ENCODE assay signal across 8 cellular contexts in genomic region chr4:82429728-82430192, GRCh38. TPM values are rescaled to one million over a fixed set of nuclear protein-coding genes. Genes with fewer than 3 reads are reported as not detected.
DNase-seq lines count a peak whose midpoint lies in the region; ATAC-seq, FAIRE-seq and TF ChIP-seq lines count a peak whose summit lies in the region.

No MANE protein-coding gene starts in this region.

- peak overlapping the region; percentile 19 to 96 (median 72) for H3K4me2 ChIP-seq in BLaER1 treated with 17β-estradiol and CSF1 and Interleukin-3, amounts not matched to agents 10 nM and 100 nM

- no peaks in the 10 kb centered on the region for H3K9me3 Mint-ChIP-seq in stimulated activated naive CD8-positive, alpha-beta T cell treated with anti-CD3 and anti-CD28 coated beads, Interleukin-15, amount 100 ng/mL, for 72 hours

- H3K4me3 Mint-ChIP-seq in stimulated activated naive CD8-positive, alpha-beta T cell treated with anti-CD3 and anti-CD28 coated beads, Interleukin-15, amount 100 ng/mL, for 72 hours: peak overlapping the region; percentile 97 to 100

- H3K9ac ChIP-seq in BLaER1 treated with 17β-estradiol and CSF1 and Interleukin-3, amounts not matched to agents 10 nM and 100 nM: peak overlapping the region; percentile 91 to 100 (median 99)
- H3K9ac ChIP-seq in kidney (ENCODE audit: low read length in 2 of 2): peak overlapping the region; percentile 90 to 99

- H3K27me3 ChIP-seq in BLaER1 treated with 17β-estradiol and CSF1 and Interleukin-3, amounts not matched to agents 10 nM and 100 nM: no peaks in the 10 kb centered on the region

- peak in 38 of 58 donors; percentile 58 to 87 (median 76) for DNase-seq in anterior cingulate cortex (lab: John Stamatoyannopoulos, UW)
- peak; percentile 94 for DNase-seq in kidney
- DNase-seq in stimulated activated naive CD8-positive, alpha-beta T cell treated with anti-CD3 and anti-CD28 coated beads, Interleukin-15, amount 100 ng/mL, for 72 hours: no peak
- no peak for DNase-seq in DMS114 treated with DMSO at 0.1 percent for 48 hours (lab: John Stamatoyannopoulos, UW; ENCODE audit: unreplicated experiment)
- no peak for DNase-seq in left colon

- H4K20me1 ChIP-seq in BLaER1 treated with 17β-estradiol and CSF1 and Interleukin-3, amounts not matched to agents 10 nM and 100 nM: peaks cover 72 to 84% (median 81%) of the 10 kb centered on the region in 11 experiments

- TF ChIP-seq CTCF in kidney (IDR thresholded peaks at IDR 0.05; ENCODE audit: borderline replicate concordance, extremely low read depth, insufficient read depth): no peak

- peaks cover 74% of the 10 kb centered on the region for H3K4me1 Mint-ChIP-seq in stimulated activated naive CD8-positive, alpha-beta T cell treated with anti-CD3 and anti-CD28 coated beads, Interleukin-15, amount 100 ng/mL, for 72 hours

- H3K4me3 ChIP-seq in BLaER1 treated with 17β-estradiol and CSF1 and Interleukin-3, amounts not matched to agents 10 nM and 100 nM: peak overlapping the region; percentile 70 to 90 (median 82)
- H3K4me3 ChIP-seq in kidney (ENCODE audit: low read length in 2 of 2): peak overlapping the region; percentile 98 to 99

- H3K4me1 ChIP-seq in BLaER1 treated with 17β-estradiol and CSF1 and Interleukin-3, amounts not matched to agents 10 nM and 100 nM: peaks cover 36 to 58% (median 42%) of the 10 kb centered on the region in 10 experiments
- peaks cover 12 to 19% of the 10 kb centered on the region in 2 donors for H3K4me1 ChIP-seq in kidney (ENCODE audit: control insufficient read depth in 1 of 2, insufficient read depth in 1 of 2, low read depth in 1 of 2, low read length in 2 of 2)

- no peaks in the 10 kb centered on the region for H3K27me3 Mint-ChIP-seq in stimulated activated naive CD8-positive, alpha-beta T cell treated with anti-CD3 and anti-CD28 coated beads, Interleukin-15, amount 100 ng/mL, for 72 hours

- intact Hi-C loops in kidney (cut with DNase I) (loop anchor here (10.0 kb wide), 1 partner anchor 55 kb away; the partner anchor contains the start of gene HNRNPD), left colon (cut with DNase I, micrococcal nuclease) (loop anchor here (10.0 kb wide), 1 partner anchor 55 kb away; the partner anchor contains the start of gene HNRNPD (in 2 of the 2))

- 0 out of 22 replicates have a peak, but pooled peaks cover 0 to 3% (median 0%) of the 10 kb centered on the region in 11 experiments for H3K9me3 ChIP-seq in BLaER1 treated with 17β-estradiol and CSF1 and Interleukin-3, amounts not matched to agents 10 nM and 100 nM (replicated peaks in 1 of 11)
- H3K9me3 ChIP-seq in KOPT-K1 (ENCODE audit: insufficient read depth, low read length, poor library complexity, severe bottlenecking) (no peaks in the 10 kb centered on the region), kidney (ENCODE audit: control insufficient read depth in 1 of 2, low read length in 2 of 2) (no peaks in the 10 kb centered on the region)

- H3K36me3 ChIP-seq in BLaER1 treated with 17β-estradiol and CSF1 and Interleukin-3, amounts not matched to agents 10 nM and 100 nM: peaks cover 37 to 67% (median 57%) of the 10 kb centered on the region in 11 experiments
- H3K36me3 ChIP-seq in KOPT-K1 (ENCODE audit: insufficient read depth, low read length) (peaks cover 66% of the 10 kb centered on the region), kidney (ENCODE audit: control insufficient read depth in 1 of 2, insufficient read depth in 2 of 2, low read length in 2 of 2) (peaks cover 11 to 23% of the 10 kb centered on the region in 2 donors)

- FAIRE-seq in kidney (lab: Jason Lieb, UNC): no peak

- H3K27ac Mint-ChIP-seq in stimulated activated naive CD8-positive, alpha-beta T cell treated with anti-CD3 and anti-CD28 coated beads, Interleukin-15, amount 100 ng/mL, for 72 hours: peak overlapping the region; percentile 97 to 99

- peak overlapping the region; percentile 88 to 100 (median 99) for H3K27ac ChIP-seq in BLaER1 treated with 17β-estradiol and CSF1 and Interleukin-3, amounts not matched to agents 10 nM and 100 nM
- H3K27ac ChIP-seq in KOPT-K1 (ENCODE audit: low read depth, low read length, poor library complexity, severe bottlenecking) (peak overlapping the region; percentile 96), kidney (ENCODE audit: low read depth in 2 of 2, low read length in 2 of 2) (peak overlapping the region; percentile 97 to 100)

- ATAC-seq in GM19438 (IDR thresholded peaks at IDR 0.05; ENCODE audit: low read depth, unreplicated experiment): peak; percentile 3
- peak; percentile 19 for ATAC-seq in stimulated activated naive CD8-positive, alpha-beta T cell treated with anti-CD3 and anti-CD28 coated beads, Interleukin-15, amount 100 ng/mL, for 72 hours
- no peak for ATAC-seq in left colon

RNA-seq across cellular contexts. Expression of gene HNRNPDL, which starts 0.5 kb away (rescaled TPM):
- 263 TPM for total RNA-seq in kidney
- polyA plus RNA-seq in kidney (ENCODE audit: insufficient read depth, low read depth, low replicate concordance): 135 TPM
- total RNA-seq in left colon: 100 to 1,000 TPM in 1 of 2 donors, 10 to 100 TPM in 1; 88.4 to 109 TPM

RNA-seq across cellular contexts. Expression of gene ENOPH1, which starts 0.6 kb away (rescaled TPM):
- 30.3 TPM for total RNA-seq in kidney
- polyA plus RNA-seq in kidney (ENCODE audit: insufficient read depth, low read depth, low replicate concordance): 36.0 TPM
- total RNA-seq in left colon: 10 to 100 TPM; 15.9 to 20.8 TPM

RNA-seq across cellular contexts. Expression of gene HNRNPD, which starts 56.0 kb away (rescaled TPM):
- total RNA-seq in kidney (177 TPM), left colon (100 to 1,000 TPM; 108 to 151 TPM)
- 120 TPM for polyA plus RNA-seq in kidney (ENCODE audit: insufficient read depth, low read depth, low replicate concordance)

Comparison
In these comparisons a context has a peak if more than half of its experiments do, and no peak if none do; other contexts are left out.
1. DNase-seq: peak in anterior cingulate cortex (38 of 58) and kidney (single experiment); none in stimulated activated naive CD8-positive, alpha-beta T cell treated with anti-CD3 and anti-CD28 coated beads, Interleukin-15, amount 100 ng/mL, for 72 hours (0 of 2), DMS114 treated with DMSO at 0.1 percent for 48 hours (single experiment) and left colon (0 of 2).
2. Peak in every context shown above with its lines, with median percentiles within 50 percentile points of each other: H3K27ac ChIP-seq.